In the genomic region with DNA sequence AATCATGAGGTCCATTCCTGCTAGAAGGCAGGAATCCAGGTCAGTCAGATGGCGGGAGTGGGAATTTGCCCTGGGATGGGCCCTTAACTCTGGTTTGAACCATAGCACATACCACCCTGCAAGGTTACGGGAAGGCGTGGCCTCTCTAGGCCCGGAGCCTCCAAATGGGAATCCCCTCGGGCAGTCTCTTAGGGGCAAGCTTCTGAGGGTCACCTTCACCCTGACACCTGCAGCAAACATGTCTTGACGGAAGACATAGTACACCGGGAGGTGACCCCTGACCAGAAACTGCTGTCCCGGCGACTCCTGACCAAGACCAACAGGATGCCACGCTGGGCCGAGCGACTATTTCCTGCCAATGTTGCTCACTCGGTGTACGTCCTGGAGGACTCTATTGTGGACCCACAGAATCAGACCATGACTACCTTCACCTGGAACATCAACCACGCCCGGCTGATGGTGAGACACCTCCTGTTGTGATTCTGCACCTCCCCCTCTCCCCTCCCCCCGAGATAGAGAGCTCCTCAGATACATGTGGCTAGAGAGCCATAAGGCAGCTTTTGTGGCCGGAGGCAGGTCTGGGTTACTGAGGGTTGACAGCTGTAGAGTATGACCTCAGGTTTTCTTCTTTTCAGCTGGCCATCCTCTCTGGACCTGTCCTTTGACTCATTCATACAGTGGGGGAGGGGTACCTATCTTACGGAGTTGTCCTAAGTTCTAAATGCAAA, we compare ENCODE assay signal across 6 cellular contexts. TPM values are rescaled to one million over a fixed set of nuclear protein-coding genes. Genes with fewer than 3 reads are reported as not detected.
DNase-seq lines count a peak whose midpoint lies in the region.

No MANE protein-coding gene starts in this region.

- H3K4me1 Mint-ChIP-seq in activated T-helper 1 cell treated with anti-CD3 and anti-CD28 coated beads, Interleukin-12 subunit alpha, Interleukin-12 subunit beta, Interleukin-2, Interleukin-4 antibody, amounts not matched to agents 30 ng/mL and 10 ng/mL and 1 ng/mL, durations not matched to agents 14 hours and 24 hours and 36 hours (ENCODE audit: low read depth) = peaks cover 71% of the 10 kb centered on the region

- H3K36me3 Mint-ChIP-seq in activated T-helper 1 cell treated with anti-CD3 and anti-CD28 coated beads, Interleukin-12 subunit alpha, Interleukin-12 subunit beta, Interleukin-2, Interleukin-4 antibody, amounts not matched to agents 30 ng/mL and 10 ng/mL and 1 ng/mL, durations not matched to agents 14 hours and 24 hours and 36 hours (ENCODE audit: low read depth) = peaks cover 56% of the 10 kb centered on the region

- peak overlapping the region; percentile 93 for H3K4me3 Mint-ChIP-seq in activated T-helper 1 cell treated with anti-CD3 and anti-CD28 coated beads, Interleukin-12 subunit alpha, Interleukin-12 subunit beta, Interleukin-2, Interleukin-4 antibody, amounts not matched to agents 30 ng/mL and 10 ng/mL and 1 ng/mL, durations not matched to agents 14 hours and 24 hours and 36 hours

- no peaks in the 10 kb centered on the region for H3K9me3 Mint-ChIP-seq in activated T-helper 1 cell treated with anti-CD3 and anti-CD28 coated beads, Interleukin-12 subunit alpha, Interleukin-12 subunit beta, Interleukin-2, Interleukin-4 antibody, amounts not matched to agents 30 ng/mL and 10 ng/mL and 1 ng/mL, durations not matched to agents 14 hours and 24 hours and 36 hours

- H3K27me3 ChIP-seq in mucosa of rectum (ENCODE audit: control insufficient read depth in 2 of 2, insufficient read depth in 2 of 2, low read length in 2 of 2) = no peaks in the 10 kb centered on the region

- H3K9ac ChIP-seq in mucosa of rectum (ENCODE audit: low read depth in 1 of 2, low read length in 2 of 2) = peak overlapping the region; percentile 97

- H3K36me3 ChIP-seq in mucosa of rectum (ENCODE audit: control insufficient read depth in 2 of 2, insufficient read depth in 2 of 2, low read length in 2 of 2) = peaks cover 22 to 24% of the 10 kb centered on the region in 2 donors

- DNase-seq in HT-29 (ENCODE audit: low spot score) (peak; percentile 21), AG08396 (ENCODE audit: low spot score) (no peak), occipital lobe (lab: John Stamatoyannopoulos, UW) (no peak)
- DNase-seq in activated T-helper 1 cell treated with anti-CD3 and anti-CD28 coated beads, Interleukin-12 subunit alpha, Interleukin-12 subunit beta, Interleukin-2, Interleukin-4 antibody, amounts not matched to agents 30 ng/mL and 10 ng/mL and 1 ng/mL, durations not matched to agents 14 hours and 24 hours and 36 hours (ENCODE audit: low spot score) = no peak
- DNase-seq in effector CD8-positive, alpha-beta T cell (lab: John Stamatoyannopoulos, UW) = no peak

- intact Hi-C loops in activated T-helper 1 cell treated with anti-CD3 and anti-CD28 coated beads, Interleukin-12 subunit alpha, Interleukin-12 subunit beta, Interleukin-2, Interleukin-4 antibody, amounts not matched to agents 30 ng/mL and 10 ng/mL and 1 ng/mL, durations not matched to agents 14 hours and 24 hours and 36 hours (cut with micrococcal nuclease) = loop anchor here (5.0 kb wide), 1 partner anchor 857 kb away; a partner anchor contains a TSS

- no peaks in the 10 kb centered on the region for H3K27me3 Mint-ChIP-seq in activated T-helper 1 cell treated with anti-CD3 and anti-CD28 coated beads, Interleukin-12 subunit alpha, Interleukin-12 subunit beta, Interleukin-2, Interleukin-4 antibody, amounts not matched to agents 30 ng/mL and 10 ng/mL and 1 ng/mL, durations not matched to agents 14 hours and 24 hours and 36 hours (ENCODE audit: insufficient read depth)

- peak overlapping the region; percentile 90 to 98 for H3K4me3 ChIP-seq in mucosa of rectum (ENCODE audit: low read length in 2 of 2)

- peaks cover 50 to 53% of the 10 kb centered on the region in 2 donors for H3K4me1 ChIP-seq in mucosa of rectum (ENCODE audit: control insufficient read depth in 2 of 2, insufficient read depth in 2 of 2, low read length in 2 of 2)

- H3K27ac Mint-ChIP-seq in activated T-helper 1 cell treated with anti-CD3 and anti-CD28 coated beads, Interleukin-12 subunit alpha, Interleukin-12 subunit beta, Interleukin-2, Interleukin-4 antibody, amounts not matched to agents 30 ng/mL and 10 ng/mL and 1 ng/mL, durations not matched to agents 14 hours and 24 hours and 36 hours = peak overlapping the region; percentile 83

- H3K27ac ChIP-seq in mucosa of rectum (ENCODE audit: low read depth in 2 of 2, low read length in 2 of 2) = peak overlapping the region; percentile 92

- no peaks in the 10 kb centered on the region for H3K9me3 ChIP-seq in mucosa of rectum (ENCODE audit: control insufficient read depth in 2 of 2, low read length in 2 of 2)

RNA-seq across cellular contexts. Expression of a gene that starts 1.0 kb away (rescaled TPM):
- 556 and 582 TPM in 2 replicates for total RNA-seq in HT-29 (2014; rRNA removed; shearing (Covaris generic))
- total RNA-seq in activated T-helper 1 cell treated with anti-CD3 and anti-CD28 coated beads, Interleukin-12 subunit alpha, Interleukin-12 subunit beta, Interleukin-2, Interleukin-4 antibody, amounts not matched to agents 30 ng/mL and 10 ng/mL and 1 ng/mL, durations not matched to agents 14 hours and 24 hours and 36 hours = 239 and 250 TPM in 2 replicates
- 34.6 TPM for total RNA-seq in occipital lobe

RNA-seq across cellular contexts. Expression of a gene that starts 1.0 kb away (rescaled TPM):
- total RNA-seq in HT-29 (2014; rRNA removed; shearing (Covaris generic)) = 33.7 and 33.8 TPM in 2 replicates
- total RNA-seq in activated T-helper 1 cell treated with anti-CD3 and anti-CD28 coated beads, Interleukin-12 subunit alpha, Interleukin-12 subunit beta, Interleukin-2, Interleukin-4 antibody, amounts not matched to agents 30 ng/mL and 10 ng/mL and 1 ng/mL, durations not matched to agents 14 hours and 24 hours and 36 hours = 19.7 and 22.4 TPM in 2 replicates
- total RNA-seq in occipital lobe = 16.1 TPM

RNA-seq across cellular contexts. Expression of a gene that starts 7.1 kb away (rescaled TPM):
- 55.7 and 75.5 TPM in 2 replicates for total RNA-seq in HT-29 (2014; rRNA removed; shearing (Covaris generic))
- 9.6 and 11.8 TPM in 2 replicates for total RNA-seq in activated T-helper 1 cell treated with anti-CD3 and anti-CD28 coated beads, Interleukin-12 subunit alpha, Interleukin-12 subunit beta, Interleukin-2, Interleukin-4 antibody, amounts not matched to agents 30 ng/mL and 10 ng/mL and 1 ng/mL, durations not matched to agents 14 hours and 24 hours and 36 hours
- 4.4 TPM for total RNA-seq in occipital lobe

RNA-seq across cellular contexts. Expression of a gene that starts 46.9 kb away (rescaled TPM):
- total RNA-seq in HT-29 (2014; rRNA removed; shearing (Covaris generic)) = 234 and 262 TPM in 2 replicates
- 108 and 118 TPM in 2 replicates for total RNA-seq in activated T-helper 1 cell treated with anti-CD3 and anti-CD28 coated beads, Interleukin-12 subunit alpha, Interleukin-12 subunit beta, Interleukin-2, Interleukin-4 antibody, amounts not matched to agents 30 ng/mL and 10 ng/mL and 1 ng/mL, durations not matched to agents 14 hours and 24 hours and 36 hours
- total RNA-seq in occipital lobe = 73.5 TPM

RNA-seq across cellular contexts. Expression of a gene that starts 53.2 kb away (rescaled TPM):
- total RNA-seq in HT-29 (2014; rRNA removed; shearing (Covaris generic)) = 48.9 and 58.3 TPM in 2 replicates
- 37.8 and 41.3 TPM in 2 replicates for total RNA-seq in activated T-helper 1 cell treated with anti-CD3 and anti-CD28 coated beads, Interleukin-12 subunit alpha, Interleukin-12 subunit beta, Interleukin-2, Interleukin-4 antibody, amounts not matched to agents 30 ng/mL and 10 ng/mL and 1 ng/mL, durations not matched to agents 14 hours and 24 hours and 36 hours
- 4.4 TPM for total RNA-seq in occipital lobe
